ENCODE assay signal across 8 cellular contexts in genomic region chr9:112061152-112061740, GRCh38.
DNase-seq lines count a peak whose midpoint lies in the region; ATAC-seq and TF ChIP-seq lines count a peak whose summit lies in the region.

No MANE protein-coding gene starts in this region.

- no peak overlapping the region for H2BK5ac ChIP-seq in mesendoderm (ENCODE audit: low read length)

- peak overlapping the region; percentile 45 for H3K27ac ChIP-seq in mesendoderm (ENCODE audit: low read depth, low read length)

- peak overlapping the region; percentile 48 for H3K27ac Mint-ChIP-seq in type B pancreatic cell

- no peaks in the 10 kb centered on the region for H3K79me2 ChIP-seq in mesendoderm (ENCODE audit: control insufficient read depth, insufficient read depth, low read length)

- no peaks in the 10 kb centered on the region for H3K79me1 ChIP-seq in mesendoderm (ENCODE audit: low read length)

- H4K5ac ChIP-seq in mesendoderm (ENCODE audit: low read length) = no peak overlapping the region

- DNase-seq in CD1c-positive myeloid dendritic cell (ENCODE audit: extremely low spot score) (peak; percentile 95), SKM-1 (lab: John Stamatoyannopoulos, UW; ENCODE audit: unreplicated experiment) (peak; percentile 51), dermis blood vessel endothelial cell (peak; percentile 98), mesendoderm (peak; percentile 59), type B pancreatic cell (ENCODE audit: extremely low spot score, unreplicated experiment) (no peak), NCI-H187 treated with DMSO at 0.1 percent for 48 hours (lab: John Stamatoyannopoulos, UW) (no peak)

- no peaks in the 10 kb centered on the region for H3K27me3 ChIP-seq in mesendoderm (ENCODE audit: insufficient read depth, low read length, poor library complexity)

- H3K9ac ChIP-seq in mesendoderm (ENCODE audit: low read length) = no peak overlapping the region

- no peak overlapping the region for H3K4me2 ChIP-seq in mesendoderm (ENCODE audit: low read length)

- no peak overlapping the region for H2BK120ac ChIP-seq in mesendoderm (ENCODE audit: low read depth, low read length)

- peak overlapping the region; percentile 17 for H3K56ac ChIP-seq in mesendoderm (ENCODE audit: low read length)

- H3K4ac ChIP-seq in mesendoderm (ENCODE audit: low read depth, low read length) = no peak overlapping the region

- H3K9me3 Mint-ChIP-seq in type B pancreatic cell = peaks cover 4% of the 10 kb centered on the region

- H2BK15ac ChIP-seq in mesendoderm (replicated peaks; ENCODE audit: low read depth) = no peak overlapping the region

- H3K36me3 ChIP-seq in mesendoderm (ENCODE audit: control insufficient read depth, insufficient read depth, low read length) = no peaks in the 10 kb centered on the region

- H2AK5ac ChIP-seq in mesendoderm (ENCODE audit: low read length) = no peak overlapping the region

- ATAC-seq in GM19025 (IDR thresholded peaks at IDR 0.05; ENCODE audit: low read depth, unreplicated experiment) (peak; percentile 81), HG03280 (IDR thresholded peaks at IDR 0.05; ENCODE audit: unreplicated experiment) (peak; percentile 68)

- H4K8ac ChIP-seq in mesendoderm (ENCODE audit: low read depth, low read length) = no peak overlapping the region

- H3K27me3 Mint-ChIP-seq in type B pancreatic cell = no peaks in the 10 kb centered on the region

- peaks cover 24% of the 10 kb centered on the region for H3K36me3 Mint-ChIP-seq in type B pancreatic cell

- H3K4me1 Mint-ChIP-seq in type B pancreatic cell (ENCODE audit: unreplicated experiment) = peaks cover 18% of the 10 kb centered on the region

- H3K4me3 Mint-ChIP-seq in type B pancreatic cell = no peak overlapping the region

- TF ChIP-seq CTCF in type B pancreatic cell (conservative IDR thresholded peaks at IDR 0.05) = no peak

- H3K4me1 ChIP-seq in mesendoderm (ENCODE audit: control insufficient read depth, low read depth, low read length) = peaks cover 2% of the 10 kb centered on the region

- H3K18ac ChIP-seq in mesendoderm (ENCODE audit: low read length) = no peak overlapping the region

- no CpG with 5 or more reads among the region's 3 CpGs for WGBS in mesendoderm (ENCODE audit: extremely low coverage, insufficient coverage, low lambda C conversion rate)

- H3K23ac ChIP-seq in mesendoderm (ENCODE audit: low read length) = no peak overlapping the region

- H3K4me3 ChIP-seq in mesendoderm (ENCODE audit: low read length) = no peak overlapping the region

Comparison
In these comparisons a context has a peak if more than half of its experiments do, and no peak if none do; other contexts are left out.
1. DNase-seq: peak in CD1c-positive myeloid dendritic cell (single experiment), SKM-1 (single experiment), dermis blood vessel endothelial cell (single experiment) and mesendoderm (single experiment); none in type B pancreatic cell (single experiment) and NCI-H187 treated with DMSO at 0.1 percent for 48 hours (single experiment).